Comparison of ENCODE assay signal across 8 cellular contexts in genomic region chr12:120115692-120116442, GRCh38. TPM values are rescaled to one million over a fixed set of nuclear protein-coding genes. Genes with fewer than 3 reads are reported as not detected.
A peak's percentile ranks its signal among the peaks of the same experiment; 100 is the strongest.
DNase-seq lines count a peak whose midpoint lies in the region; ATAC-seq and TF ChIP-seq lines count a peak whose summit lies in the region.

No MANE protein-coding gene starts in this region.

- peak overlapping the region; percentile 85 for H3K4me2 ChIP-seq in H9 (ENCODE audit: insufficient read depth, insufficient read length, low read length)

- peak overlapping the region; percentile 84 to 98 (median 94) for H3K27ac Mint-ChIP-seq in CD8-positive, alpha-beta memory T cell
- H3K27ac Mint-ChIP-seq in H9: peak overlapping the region in 2 of 3 experiments; percentile 45 to 95; a peak in 4 of 7 replicates

- H4K20me1 ChIP-seq in H9 (ENCODE audit: control insufficient read depth, insufficient read depth, insufficient read length): peaks cover 3% of the 10 kb centered on the region

- H2BK12ac ChIP-seq in H9 (ENCODE audit: insufficient read length, low read depth, low read length): no peak overlapping the region

- peak overlapping the region; percentile 80 for H3K56ac ChIP-seq in H9 (ENCODE audit: insufficient read length, low read depth, low read length)

- H3K9me3 Mint-ChIP-seq in CD8-positive, alpha-beta memory T cell: no peaks in the 10 kb centered on the region
- H3K9me3 Mint-ChIP-seq in H9: no peaks in the 10 kb centered on the region; a peak in 1 of 5 replicates

- peak overlapping the region; percentile 92 to 97 (median 96) for H3K4me3 Mint-ChIP-seq in CD8-positive, alpha-beta memory T cell
- H3K4me3 Mint-ChIP-seq in H9: peak overlapping the region; percentile 89 to 91

- in situ Hi-C loops in brain microvascular endothelial cell (cut with HindIII; ENCODE audit: low pct_ligation_motif_present, low sequenced_read_pairs): no loop called here

- no peak overlapping the region for H3K4ac ChIP-seq in H9 (ENCODE audit: low read depth, low read length)

- H2BK120ac ChIP-seq in H9 (ENCODE audit: low read depth, low read length, poor library complexity, severe bottlenecking): no peak overlapping the region

- WGBS in H9 (ENCODE audit: extremely low coverage, insufficient read length, low lambda C conversion rate): no CpG with 5 or more reads among the region's 31 CpGs
- WGBS in liver: 20% methylated on average over 31 of the region's 31 CpGs

- H3K36me3 Mint-ChIP-seq in CD8-positive, alpha-beta memory T cell: peaks cover 0 to 35% (median 7%) of the 10 kb centered on the region in 3 donors
- H3K36me3 Mint-ChIP-seq in H9 (ENCODE audit: insufficient read depth in 1 of 3, low read depth in 3 of 3): peaks cover 10 to 34% (median 16%) of the 10 kb centered on the region in 3 experiments

- no peak overlapping the region for H2BK20ac ChIP-seq in H9 (ENCODE audit: low read depth, low read length, poor library complexity, severe bottlenecking)

- no peaks in the 10 kb centered on the region for H3K9me3 ChIP-seq in CD8-positive, alpha-beta memory T cell (ENCODE audit: low read length)
- no peaks in the 10 kb centered on the region for H3K9me3 ChIP-seq in H9 (ENCODE audit: control insufficient read depth, low read depth, low read length)
- no peaks in the 10 kb centered on the region for H3K9me3 ChIP-seq in NT2/D1 (ENCODE audit: insufficient read depth, low read length)
- no peaks in the 10 kb centered on the region for H3K9me3 ChIP-seq in liver (ENCODE audit: control insufficient read depth in 4 of 4, low read length in 3 of 4)
- H3K9me3 ChIP-seq in subcutaneous abdominal adipose tissue (ENCODE audit: control insufficient read depth in 5 of 5, low read length in 5 of 5): no peaks in the 10 kb centered on the region

- TF ChIP-seq CTCF in H9 (conservative IDR thresholded peaks at IDR 0.05) (no peak), brain microvascular endothelial cell (IDR thresholded peaks at IDR 0.05; ENCODE audit: low read depth, low read length, missing control alignments) (no peak), liver (IDR thresholded peaks at IDR 0.05; ENCODE audit: low read depth, low read length, missing input control) (no peak)

- CTCF ChIA-PET in CD8-positive, alpha-beta memory T cell (lab: Charles Lee): interaction anchor here (1.0 to 3.8 kb wide), 5 partner anchors 9 to 148 kb away, joined by 3 to 24 read pairs (median 3); partner anchors contain the start of gene BICDL1

- no peak for DNase-seq in CD8-positive, alpha-beta memory T cell
- DNase-seq in H9: peak; percentile 67
- no peak for DNase-seq in NT2/D1 (ENCODE audit: low read depth, low spot score)
- no peak for DNase-seq in brain microvascular endothelial cell
- DNase-seq in mesenteric fat pad (ENCODE audit: low spot score): no peak

- H3K9ac ChIP-seq in H9 (ENCODE audit: extremely low read depth, insufficient read length, low read length): peak overlapping the region; percentile 89
- peak overlapping the region; percentile 85 for H3K9ac ChIP-seq in NT2/D1 (ENCODE audit: insufficient read length, low read depth)
- peak overlapping the region; percentile 61 to 68 for H3K9ac ChIP-seq in liver (ENCODE audit: low read depth in 1 of 2, low read length in 2 of 2)
- peak overlapping the region; percentile 50 to 92 (median 90) for H3K9ac ChIP-seq in subcutaneous abdominal adipose tissue (ENCODE audit: low read length in 5 of 5)

- H3K79me2 ChIP-seq in H9 (ENCODE audit: insufficient read depth, low read length): peaks cover 22% of the 10 kb centered on the region; the same call in 1 of the 2 replicates

- peak overlapping the region; percentile 61 for H3K18ac ChIP-seq in H9 (ENCODE audit: insufficient read length, low read depth, low read length)

- H2BK5ac ChIP-seq in H9 (ENCODE audit: insufficient read length, low read length): no peak overlapping the region

- no peak overlapping the region for H2AFZ ChIP-seq in H9 (ENCODE audit: low read length)

- no peak overlapping the region for H4K91ac ChIP-seq in H9 (ENCODE audit: insufficient read length, low read depth, low read length)

- no peak overlapping the region for H3K14ac ChIP-seq in H9 (ENCODE audit: insufficient read depth, low read length)

- H3K4me3 ChIP-seq in CD8-positive, alpha-beta memory T cell (ENCODE audit: low read length): peak overlapping the region; percentile 69
- H3K4me3 ChIP-seq in NT2/D1 (ENCODE audit: insufficient read length, low read depth): peak overlapping the region; percentile 94
- peak overlapping the region; percentile 91 for H3K4me3 ChIP-seq in brain microvascular endothelial cell (ENCODE audit: low read depth, low read length)
- H3K4me3 ChIP-seq in liver (ENCODE audit: low read depth in 1 of 3, low read length in 3 of 3): peak overlapping the region; percentile 92 to 97 (median 96)
- peak overlapping the region; percentile 88 to 97 (median 95) for H3K4me3 ChIP-seq in subcutaneous abdominal adipose tissue (ENCODE audit: low read depth in 1 of 5, low read length in 5 of 5)

- peaks cover 2% of the 10 kb centered on the region for H3K79me1 ChIP-seq in H9 (ENCODE audit: insufficient read depth, low read depth, low read length, poor library complexity, severe bottlenecking)

- POLR2A ChIA-PET in CD8-positive, alpha-beta memory T cell (lab: Charles Lee): interaction anchor here (0.6 to 3.1 kb wide), 4 partner anchors 29 to 695 kb away, joined by 4 to 35 read pairs (median 8); partner anchors contain the start of gene RPLP0

- no peak overlapping the region for H3T11ph ChIP-seq in H9 (ENCODE audit: low read length)

- no peak overlapping the region for H2AK5ac ChIP-seq in H9 (ENCODE audit: insufficient read length, low read length)

- H3K36me3 ChIP-seq in CD8-positive, alpha-beta memory T cell (ENCODE audit: insufficient read depth, low read length): no peaks in the 10 kb centered on the region
- H3K36me3 ChIP-seq in NT2/D1 (ENCODE audit: insufficient read depth, insufficient read length, low read length): peaks cover 48% of the 10 kb centered on the region
- no peaks in the 10 kb centered on the region for H3K36me3 ChIP-seq in brain microvascular endothelial cell (replicated peaks)
- H3K36me3 ChIP-seq in liver (ENCODE audit: control insufficient read depth in 4 of 4, insufficient read depth in 3 of 4, low read depth in 1 of 4, low read length in 3 of 4): no peaks in the 10 kb centered on the region
- H3K36me3 ChIP-seq in subcutaneous abdominal adipose tissue (ENCODE audit: control insufficient read depth in 5 of 5, insufficient read depth in 5 of 5, low read length in 5 of 5): peaks cover 0 to 7% (median 2%) of the 10 kb centered on the region in 5 donors

- no peak for TF ChIP-seq RAD21 in liver (IDR thresholded peaks at IDR 0.05)

- peaks cover 62% of the 10 kb centered on the region for H3K4me1 ChIP-seq in CD8-positive, alpha-beta memory T cell (ENCODE audit: insufficient read depth, low read length)
- H3K4me1 ChIP-seq in H9 (ENCODE audit: insufficient read depth, low read length) (peaks cover 6% of the 10 kb centered on the region), NT2/D1 (ENCODE audit: insufficient read depth, insufficient read length) (peaks cover 15% of the 10 kb centered on the region), liver (ENCODE audit: control insufficient read depth in 4 of 4, insufficient read depth in 4 of 4, low read length in 3 of 4) (peaks cover 13 to 32% (median 27%) of the 10 kb centered on the region in 4 donors), subcutaneous abdominal adipose tissue (ENCODE audit: control insufficient read depth in 5 of 5, insufficient read depth in 5 of 5, low read length in 5 of 5) (peaks cover 5 to 67% (median 57%) of the 10 kb centered on the region in 5 donors)

- no peak overlapping the region for H2BK15ac ChIP-seq in H9 (ENCODE audit: low read depth, low read length)

- no peak overlapping the region for H4K5ac ChIP-seq in H9 (ENCODE audit: insufficient read length, low read depth, low read length)

- H3K27me3 Mint-ChIP-seq in CD8-positive, alpha-beta memory T cell: peaks cover 0 to 2% of the 10 kb centered on the region in 2 donors
- no peaks in the 10 kb centered on the region; the same call in 1 of the 2 replicates for H3K27me3 Mint-ChIP-seq in H9 (ENCODE audit: low read depth)

- peak overlapping the region; percentile 24 for H3K23ac ChIP-seq in H9 (ENCODE audit: insufficient read length, low read depth, low read length)

- H3K27ac ChIP-seq in CD8-positive, alpha-beta memory T cell (ENCODE audit: low read depth, low read length): peak overlapping the region; percentile 59
- no peak overlapping the region for H3K27ac ChIP-seq in H9 (ENCODE audit: insufficient read length, low read depth, low read length)
- H3K27ac ChIP-seq in brain microvascular endothelial cell: peak overlapping the region; percentile 10
- H3K27ac ChIP-seq in liver (ENCODE audit: low read depth in 1 of 2, low read length in 2 of 2): peak overlapping the region; percentile 51 to 52
- peak overlapping the region; percentile 75 for H3K27ac ChIP-seq in subcutaneous abdominal adipose tissue (ENCODE audit: low read depth, low read length)

- no peak for ATAC-seq in GM21515 (IDR thresholded peaks at IDR 0.05; ENCODE audit: unreplicated experiment)

- no peak overlapping the region for H4K8ac ChIP-seq in H9 (replicated peaks; ENCODE audit: insufficient read length, low read depth, low read length)

- peaks cover 57 to 85% (median 84%) of the 10 kb centered on the region in 3 donors for H3K4me1 Mint-ChIP-seq in CD8-positive, alpha-beta memory T cell
- H3K4me1 Mint-ChIP-seq in H9: peaks cover 34% of the 10 kb centered on the region in 2 experiments

- H3K27me3 ChIP-seq in CD8-positive, alpha-beta memory T cell (ENCODE audit: insufficient read depth, low read length, poor library complexity, severe bottlenecking): no peaks in the 10 kb centered on the region
- H3K27me3 ChIP-seq in H9 (ENCODE audit: insufficient read depth, low read length) (no peaks in the 10 kb centered on the region), NT2/D1 (ENCODE audit: insufficient read depth, insufficient read length) (no peaks in the 10 kb centered on the region), brain microvascular endothelial cell (replicated peaks) (no peaks in the 10 kb centered on the region), liver (ENCODE audit: control insufficient read depth in 4 of 4, insufficient read depth in 4 of 4, low read length in 3 of 4) (no peaks in the 10 kb centered on the region), subcutaneous abdominal adipose tissue (ENCODE audit: control insufficient read depth in 5 of 5, insufficient read depth in 4 of 5, low read length in 5 of 5) (no peaks in the 10 kb centered on the region)

- peaks cover 10% of the 10 kb centered on the region for H3K23me2 ChIP-seq in H9 (ENCODE audit: insufficient read length, low read depth, low read length, poor library complexity, severe bottlenecking)

RNA-seq across cellular contexts. Expression of gene RAB35, which starts 0.7 kb away (rescaled TPM):
- 10 to 100 TPM; 66.8 to 77.8 TPM for total RNA-seq in CD8-positive, alpha-beta memory T cell
- 26.9 TPM for polyA plus RNA-seq in CD8-positive, alpha-beta memory T cell
- total RNA-seq in H9 (2021): 60.0 and 60.6 TPM in 2 replicates
- 10 to 100 TPM in 1 of 2 donors, 1 to 10 TPM in 1; 8.6 to 11.8 TPM for total RNA-seq in liver
- polyA plus RNA-seq in liver: 10 to 100 TPM in 1 of 2 donors, 1 to 10 TPM in 1; 7.4 to 14.4 TPM
- total RNA-seq in mesenteric fat pad: 62.4 TPM
